In genomic region chr1:23618586-23619083, GRCh38 we compare ENCODE assay signal across 12 cellular contexts. TPM values are rescaled to one million over a fixed set of nuclear protein-coding genes. Genes with fewer than 3 reads are reported as not detected.
DNase-seq lines count a peak whose midpoint lies in the region; ATAC-seq and TF ChIP-seq lines count a peak whose summit lies in the region.
"Had no signal": no experiment of that assay in that cellular context is flagged by ENCODE, and none has a peak within 500 bp of the region (broad histone marks: within the 10 kb centered on the region; RNA-seq: fewer than 3 reads in every experiment).

No MANE protein-coding gene starts in this region.

- ATAC-seq in GM19324 (IDR thresholded peaks at IDR 0.05; ENCODE audit: low FRiP score, unreplicated experiment), result no peak

- H3K4me1 ChIP-seq in MM.1S (ENCODE audit: low read length), result peaks cover 62% of the 10 kb centered on the region
- H3K4me1 ChIP-seq in duodenal mucosa (ENCODE audit: control insufficient read depth in 1 of 2, insufficient read depth in 2 of 2, low read length in 2 of 2), result peaks cover 19 to 20% of the 10 kb centered on the region in 2 donors
- H3K4me1 ChIP-seq in spleen, result peaks cover 13 to 68% (median 32%) of the 10 kb centered on the region in 6 donors

- intact Hi-C loops in spleen (cut with DNase I; ENCODE audit: low total_unique reads), result no loop called here

- no peaks in the 10 kb centered on the region for H3K79me2 ChIP-seq in MM.1S (ENCODE audit: low read length)

- CTCF ChIA-PET in activated CD4-positive, alpha-beta T cell treated with anti-CD3 and anti-CD28 coated beads, Interleukin-2, amount 10 ng/mL, durations not matched to agents 7 days and 5 days (lab: Charles Lee), result interaction anchor here (0.8 to 5.4 kb wide), 4 partner anchors 13 to 27 kb away, joined by 3 to 50 read pairs (median 8); no protein-coding TSS in a partner anchor

- TF ChIP-seq CTCF in MM.1S (IDR thresholded peaks at IDR 0.05; ENCODE audit: low read length), result no peak
- TF ChIP-seq CTCF in spleen (IDR thresholded peaks at IDR 0.05 in 8 of 11, conservative IDR thresholded peaks at IDR 0.05 in 3 of 11), result no peak
- TF ChIP-seq CTCF in coronary artery (IDR thresholded peaks at IDR 0.05), result no peak

- DNase-seq in activated CD4-positive, alpha-beta T cell treated with anti-CD3 and anti-CD28 coated beads, Interleukin-2, amount 10 ng/mL, durations not matched to agents 7 days and 5 days, result no peak
- DNase-seq in activated CD4-positive, alpha-beta T cell treated with anti-CD3 and anti-CD28 coated beads, Interleukin-2, amount 50 U/mL, for 48 hours, result no peak
- DNase-seq in MM.1S, result no peak
- no peak for DNase-seq in spleen
- DNase-seq in SKM-1 (lab: John Stamatoyannopoulos, UW; ENCODE audit: unreplicated experiment), result no peak
- DNase-seq in coronary artery (ENCODE audit: low spot score), result no peak
- DNase-seq: NCI-H446, RPMI8226 had no signal

- H3K27me3 ChIP-seq in MM.1S (replicated peaks; ENCODE audit: insufficient read depth, low read length) (no peaks in the 10 kb centered on the region), duodenal mucosa (ENCODE audit: control insufficient read depth in 1 of 2, insufficient read depth in 2 of 2, low read length in 2 of 2) (peaks cover 0 to 5% of the 10 kb centered on the region in 2 donors), spleen (replicated peaks in 1 of 7) (peaks cover 0 to 27% (median 8%) of the 10 kb centered on the region in 7 donors)

- H3K4me3 Mint-ChIP-seq in activated CD4-positive, alpha-beta T cell treated with anti-CD3 and anti-CD28 coated beads, Interleukin-2, amount 10 ng/mL, durations not matched to agents 7 days and 5 days, result peak overlapping the region; percentile 66

- no peaks in the 10 kb centered on the region for H3K9me2 ChIP-seq in MM.1S (replicated peaks; ENCODE audit: insufficient read depth, low read length)

- POLR2A ChIA-PET in activated CD4-positive, alpha-beta T cell treated with anti-CD3 and anti-CD28 coated beads, Interleukin-2, amount 10 ng/mL, durations not matched to agents 7 days and 5 days (lab: Charles Lee), result interaction anchor here (0.6 to 1.4 kb wide), 3 partner anchors 61 to 122 kb away, joined by 3 to 5 read pairs (median 3); no protein-coding TSS in a partner anchor

- H3K36me3 Mint-ChIP-seq in activated CD4-positive, alpha-beta T cell treated with anti-CD3 and anti-CD28 coated beads, Interleukin-2, amount 10 ng/mL, durations not matched to agents 7 days and 5 days (ENCODE audit: low read depth), result peaks cover 14% of the 10 kb centered on the region
- H3K36me3 Mint-ChIP-seq: brain had no signal

- H3K9ac ChIP-seq in MM.1S (ENCODE audit: low read length) (peak overlapping the region; percentile 62), duodenal mucosa (ENCODE audit: low read depth in 1 of 2, low read length in 2 of 2) (no peak overlapping the region)

- H3F3A ChIP-seq in MM.1S (ENCODE audit: insufficient read depth, low read length), result peaks cover 37% of the 10 kb centered on the region

- no peak overlapping the region for H2AFZ ChIP-seq in MM.1S (ENCODE audit: low read length)

- H3K27me3 Mint-ChIP-seq in activated CD4-positive, alpha-beta T cell treated with anti-CD3 and anti-CD28 coated beads, Interleukin-2, amount 10 ng/mL, durations not matched to agents 7 days and 5 days, result no peaks in the 10 kb centered on the region

- 84 to 91% (median 88%) methylated on average over 7 of the region's 7 CpGs for WGBS in spleen, 5 donors

- H3K4me3 ChIP-seq in MM.1S (ENCODE audit: low read length) (peak overlapping the region; percentile 61; the same call in 1 of the 2 replicates), duodenal mucosa (ENCODE audit: low read depth in 1 of 2, low read length in 2 of 2) (peak overlapping the region; percentile 54 to 68), spleen (peak overlapping the region in 1 of 8 donors; percentile 60), coronary artery (no peak overlapping the region)

- peak overlapping the region; percentile 79; the same call in 1 of the 2 replicates for H3K27ac ChIP-seq in MM.1S (ENCODE audit: low read length)
- H3K27ac ChIP-seq in duodenal mucosa (ENCODE audit: low read depth, low read length), result no peak overlapping the region
- peak overlapping the region in 7 of 8 donors; percentile 54 to 89 (median 79) for H3K27ac ChIP-seq in spleen
- H3K27ac ChIP-seq in coronary artery, result no peak overlapping the region
- H3K27ac ChIP-seq: neutrophil had no signal

- no peaks in the 10 kb centered on the region for H3K9me3 ChIP-seq in MM.1S (replicated peaks; ENCODE audit: insufficient read depth, low read length)
- H3K9me3 ChIP-seq in duodenal mucosa (ENCODE audit: control insufficient read depth in 1 of 2, low read length in 2 of 2), result no peaks in the 10 kb centered on the region
- no peaks in the 10 kb centered on the region for H3K9me3 ChIP-seq in spleen
- H3K9me3 ChIP-seq: neutrophil had no signal

- peak overlapping the region; percentile 90 for H3K4me2 ChIP-seq in MM.1S (ENCODE audit: low read depth, low read length)

- H4K20me1 ChIP-seq in MM.1S (ENCODE audit: insufficient read depth, low read length), result no peaks in the 10 kb centered on the region

- peak overlapping the region; percentile 87 for H3K27ac Mint-ChIP-seq in activated CD4-positive, alpha-beta T cell treated with anti-CD3 and anti-CD28 coated beads, Interleukin-2, amount 10 ng/mL, durations not matched to agents 7 days and 5 days
- H3K27ac Mint-ChIP-seq: brain had no signal

- peaks cover 3% of the 10 kb centered on the region for H3K9me3 Mint-ChIP-seq in activated CD4-positive, alpha-beta T cell treated with anti-CD3 and anti-CD28 coated beads, Interleukin-2, amount 10 ng/mL, durations not matched to agents 7 days and 5 days

- TF ChIP-seq POLR2A in spleen (IDR thresholded peaks at IDR 0.05), result no peak

- H3K36me3 ChIP-seq in MM.1S (replicated peaks; ENCODE audit: insufficient read depth, low read length) (no peaks in the 10 kb centered on the region), duodenal mucosa (ENCODE audit: control insufficient read depth in 1 of 2, insufficient read depth in 2 of 2, low read length in 2 of 2) (no peaks in the 10 kb centered on the region), spleen (no peaks in the 10 kb centered on the region)
- H3K36me3 ChIP-seq: neutrophil had no signal

- H3K4me1 Mint-ChIP-seq in activated CD4-positive, alpha-beta T cell treated with anti-CD3 and anti-CD28 coated beads, Interleukin-2, amount 10 ng/mL, durations not matched to agents 7 days and 5 days, result peaks cover 88% of the 10 kb centered on the region

RNA-seq across cellular contexts. Expression of gene ID3, which starts 59.3 kb away (rescaled TPM):
- total RNA-seq in activated CD4-positive, alpha-beta T cell treated with anti-CD3 and anti-CD28 coated beads, Interleukin-2, amount 10 ng/mL, durations not matched to agents 7 days and 5 days, result 10 to 100 TPM; 62.7 to 65.2 TPM
- 100 to 1,000 TPM in 1 of 7 donors, 10 to 100 TPM in 6; 49.5 to 122 (median 65.4) TPM for total RNA-seq in spleen
- polyA plus RNA-seq in spleen, result 100 to 1,000 TPM in 2 of 3 donors, 10 to 100 TPM in 1; 59.8 to 118 (median 109) TPM

Comparison
In these comparisons a context has a peak if more than half of its experiments do, and no peak if none do; other contexts are left out.
1. H3K27ac ChIP-seq: peak in MM.1S (single experiment) and spleen (7 of 8); none in duodenal mucosa (single experiment) and coronary artery (0 of 2).